Comparison of ENCODE assay signal across 1 cellular context in the genomic region with DNA sequence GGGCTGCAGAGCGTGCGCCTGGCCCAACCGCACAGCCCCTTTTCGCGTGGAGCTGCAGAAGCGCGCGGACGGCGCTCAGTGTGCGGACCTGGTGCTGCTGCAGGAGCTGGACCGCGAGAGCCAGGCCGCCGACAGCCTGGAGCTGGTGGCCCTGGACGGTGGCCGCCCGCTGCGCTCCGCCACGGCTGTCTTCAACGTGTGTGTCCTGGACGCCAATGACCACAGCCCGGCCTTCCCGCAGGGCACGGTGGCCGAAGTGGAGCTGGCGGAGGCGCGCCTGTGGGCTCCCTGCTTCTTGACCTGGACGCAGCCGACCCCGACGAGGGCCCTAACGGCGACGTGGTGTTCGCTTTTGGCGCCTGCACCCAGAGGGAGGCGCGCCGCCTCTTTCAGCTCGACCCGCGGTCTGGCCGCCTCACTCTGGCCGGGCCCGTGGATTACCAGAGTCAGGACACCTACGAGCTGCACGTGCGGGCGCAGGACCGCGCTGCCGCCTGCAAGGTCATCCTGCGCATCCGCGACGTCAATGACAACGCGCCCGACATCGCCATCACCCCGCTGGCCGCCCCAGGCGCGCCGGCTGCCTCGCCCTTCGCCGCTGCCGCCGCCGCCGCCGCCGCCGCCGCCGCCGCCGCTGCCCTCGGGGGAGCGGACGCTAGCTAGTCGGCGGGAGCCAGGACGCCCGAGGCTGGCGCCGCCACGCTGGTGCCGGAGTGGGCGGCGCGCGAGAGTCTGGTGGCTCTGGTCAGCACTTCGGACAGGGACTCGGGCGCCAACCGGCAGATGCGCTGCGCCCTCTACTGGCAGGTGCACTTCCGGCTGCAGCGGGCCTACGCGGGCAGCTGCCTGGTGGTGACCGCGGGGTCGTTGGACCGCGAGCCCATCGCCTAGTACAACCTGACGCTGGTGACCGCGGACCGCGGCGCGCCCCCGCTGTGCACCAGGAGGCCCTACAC.
TF ChIP-seq lines count a peak whose summit lies in the region.

No MANE protein-coding gene starts in this region.

TF ChIP-seq in GM12878, 131 proteins besides CTCF, POLR2A, EP300 and RAD21 (continued from another document):
- TF ChIP-seq, protein P1, sequence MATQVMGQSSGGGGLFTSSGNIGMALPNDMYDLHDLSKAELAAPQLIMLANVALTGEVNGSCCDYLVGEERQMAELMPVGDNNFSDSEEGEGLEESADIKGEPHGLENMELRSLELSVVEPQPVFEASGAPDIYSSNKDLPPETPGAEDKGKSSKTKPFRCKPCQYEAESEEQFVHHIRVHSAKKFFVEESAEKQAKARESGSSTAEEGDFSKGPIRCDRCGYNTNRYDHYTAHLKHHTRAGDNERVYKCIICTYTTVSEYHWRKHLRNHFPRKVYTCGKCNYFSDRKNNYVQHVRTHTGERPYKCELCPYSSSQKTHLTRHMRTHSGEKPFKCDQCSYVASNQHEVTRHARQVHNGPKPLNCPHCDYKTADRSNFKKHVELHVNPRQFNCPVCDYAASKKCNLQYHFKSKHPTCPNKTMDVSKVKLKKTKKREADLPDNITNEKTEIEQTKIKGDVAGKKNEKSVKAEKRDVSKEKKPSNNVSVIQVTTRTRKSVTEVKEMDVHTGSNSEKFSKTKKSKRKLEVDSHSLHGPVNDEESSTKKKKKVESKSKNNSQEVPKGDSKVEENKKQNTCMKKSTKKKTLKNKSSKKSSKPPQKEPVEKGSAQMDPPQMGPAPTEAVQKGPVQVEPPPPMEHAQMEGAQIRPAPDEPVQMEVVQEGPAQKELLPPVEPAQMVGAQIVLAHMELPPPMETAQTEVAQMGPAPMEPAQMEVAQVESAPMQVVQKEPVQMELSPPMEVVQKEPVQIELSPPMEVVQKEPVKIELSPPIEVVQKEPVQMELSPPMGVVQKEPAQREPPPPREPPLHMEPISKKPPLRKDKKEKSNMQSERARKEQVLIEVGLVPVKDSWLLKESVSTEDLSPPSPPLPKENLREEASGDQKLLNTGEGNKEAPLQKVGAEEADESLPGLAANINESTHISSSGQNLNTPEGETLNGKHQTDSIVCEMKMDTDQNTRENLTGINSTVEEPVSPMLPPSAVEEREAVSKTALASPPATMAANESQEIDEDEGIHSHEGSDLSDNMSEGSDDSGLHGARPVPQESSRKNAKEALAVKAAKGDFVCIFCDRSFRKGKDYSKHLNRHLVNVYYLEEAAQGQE (IDR thresholded peaks at IDR 0.05; ENCODE audit: low read depth, low read length), result peak; percentile 55; the same call in 1 of the 2 replicates
